Comparison of ENCODE assay signal across 30 cellular contexts in the genomic region with DNA sequence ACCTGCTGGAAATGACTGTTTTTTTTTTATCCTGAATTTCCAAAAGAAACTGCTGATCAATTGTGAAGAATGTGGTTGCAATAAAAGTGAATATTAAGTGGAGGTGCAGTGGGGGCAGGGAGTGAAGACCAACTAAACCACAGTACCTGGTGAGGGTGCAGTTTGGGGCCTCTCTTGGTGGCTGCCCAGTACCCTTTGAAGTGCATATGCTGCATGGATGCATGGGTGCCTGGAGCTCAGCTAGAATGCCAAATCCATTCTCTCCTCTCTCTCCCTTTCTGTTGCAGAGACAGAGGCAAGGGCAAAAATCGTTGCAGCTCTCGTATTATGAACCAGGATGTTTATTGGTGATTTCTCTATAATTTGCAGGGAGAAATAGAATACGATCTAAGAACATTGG.
"Had no signal": no experiment of that assay in that cellular context is flagged by ENCODE, and none has a peak within 500 bp of the region (broad histone marks: within the 10 kb centered on the region; RNA-seq: fewer than 3 reads in every experiment).

No MANE protein-coding gene starts in this region.

- H2AFZ ChIP-seq: neural progenitor cell, parathyroid adenoma had no signal

- H3K9ac ChIP-seq: neural progenitor cell, parathyroid adenoma had no signal

- H3K4me1 Mint-ChIP-seq: naive thymus-derived CD4-positive, alpha-beta T cell; natural killer cell; nephron; stimulated activated memory B cell treated with anti-CD40 and anti-IgM and Interleukin-4, amounts not matched to agents 10 μg/mL and 1 μg/mL and 100 μg/mL, for 72 hours had no signal

- ATAC-seq: naive thymus-derived CD4-positive, alpha-beta T cell; natural killer cell; psoas muscle; right cardiac atrium; right lobe of liver; stimulated activated memory B cell treated with anti-CD40 and anti-IgM and Interleukin-4, amounts not matched to agents 10 μg/mL and 1 μg/mL and 100 μg/mL, for 72 hours; stimulated activated naive CD8-positive, alpha-beta T cell treated with anti-CD3 and anti-CD28 coated beads, Interleukin-15, Interleukin-2, amounts not matched to agents 100 U/mL and 50 U/mL, for 24 hours had no signal

- H3K27ac Mint-ChIP-seq: naive thymus-derived CD4-positive, alpha-beta T cell; natural killer cell; nephron; neural progenitor cell; stimulated activated memory B cell treated with anti-CD40 and anti-IgM and Interleukin-4, amounts not matched to agents 10 μg/mL and 1 μg/mL and 100 μg/mL, for 72 hours had no signal

- H3K4me2 ChIP-seq: neural progenitor cell had no signal

- H3K4me1 ChIP-seq: neural progenitor cell, parathyroid adenoma, psoas muscle, sigmoid colon, spleen, stomach, thyroid gland, tibial nerve, upper lobe of left lung, vagina had no signal

- H3K36me3 ChIP-seq: neural progenitor cell, ovary, right lobe of liver, sigmoid colon, spleen, stomach, thoracic aorta, thyroid gland, tibial nerve, upper lobe of left lung, vagina had no signal

- H3K4me3 Mint-ChIP-seq: naive thymus-derived CD4-positive, alpha-beta T cell; natural killer cell; nephron; neural progenitor cell; stimulated activated memory B cell treated with anti-CD40 and anti-IgM and Interleukin-4, amounts not matched to agents 10 μg/mL and 1 μg/mL and 100 μg/mL, for 72 hours had no signal

- DNase-seq: naive thymus-derived CD4-positive, alpha-beta T cell; natural killer cell; occipital lobe; ovary; posterior cingulate gyrus; psoas muscle; right cardiac atrium; right lobe of liver; sigmoid colon; small intestine; spleen; stimulated activated CD4-positive, alpha-beta T cell treated with anti-CD3 and anti-CD28 coated beads, Interleukin-12 subunit alpha, Interleukin-12 subunit beta, amount 100 ng/mL, for 4 hours; stimulated activated CD4-positive, alpha-beta T cell treated with anti-CD3 and anti-CD28 coated beads, Interleukin-1b, Interleukin-23, amount 100 ng/mL, for 48 hours; stimulated activated CD4-positive, alpha-beta T cell treated with anti-CD3 and anti-CD28 coated beads, Interleukin-4, amount 100 ng/mL, for 1 hour; stimulated activated CD4-positive, alpha-beta T cell treated with anti-CD3 and anti-CD28 coated beads, Interleukin-4, amount 100 ng/mL, for 4 hours; stimulated activated CD8-positive, alpha-beta memory T cell treated with anti-CD3 and anti-CD28 coated beads, Interleukin-4, amount 100 ng/mL, for 48 hours; stimulated activated naive CD4-positive, alpha-beta T cell; stimulated activated naive CD8-positive, alpha-beta T cell treated with anti-CD3 and anti-CD28 coated beads, Interleukin-15, Interleukin-2, amounts not matched to agents 100 U/mL and 50 U/mL, for 24 hours; stomach; thyroid gland; trophoblast cell; upper lobe of left lung had no signal

- H3K36me3 Mint-ChIP-seq: naive thymus-derived CD4-positive, alpha-beta T cell; natural killer cell; neural progenitor cell; stimulated activated memory B cell treated with anti-CD40 and anti-IgM and Interleukin-4, amounts not matched to agents 10 μg/mL and 1 μg/mL and 100 μg/mL, for 72 hours had no signal

- H3K4me3 ChIP-seq: neural progenitor cell, ovary, psoas muscle, right lobe of liver, sigmoid colon, spleen, stomach, thoracic aorta, thyroid gland, tibial nerve, upper lobe of left lung, vagina had no signal

- H3K27me3 ChIP-seq: neural progenitor cell, ovary, right lobe of liver, sigmoid colon, stomach, thyroid gland, tibial nerve, upper lobe of left lung, vagina had no signal

- H3K9me3 Mint-ChIP-seq: nephron had no signal

- H3K27me3 Mint-ChIP-seq: progenitor cell of endocrine pancreas had no signal

- H3K9me3 ChIP-seq: ovary, psoas muscle, right lobe of liver, sigmoid colon, stomach, thoracic aorta, thyroid gland, tibial nerve, vagina had no signal

- H3K27ac ChIP-seq: neural progenitor cell, ovary, parathyroid adenoma, psoas muscle, right lobe of liver, sigmoid colon, spleen, stomach, thoracic aorta, thyroid gland, upper lobe of left lung, vagina had no signal

- H3K79me2 ChIP-seq: parathyroid adenoma had no signal
